13 cellular contexts compared by ENCODE assay signal in genomic region chr15:99181544-99181943, GRCh38.
DNase-seq lines count a peak whose midpoint lies in the region; ATAC-seq and TF ChIP-seq lines count a peak whose summit lies in the region.
"Had no signal": no experiment of that assay in that cellular context is flagged by ENCODE, and none has a peak within 500 bp of the region (broad histone marks: within the 10 kb centered on the region; RNA-seq: fewer than 3 reads in every experiment).

No MANE protein-coding gene starts in this region.

- H2BK12ac ChIP-seq in trophoblast cell (ENCODE audit: low read length): no peak overlapping the region

- CTCF ChIA-PET in Caco-2 (lab: Charles Lee): interaction anchor here (0.8 to 1.1 kb wide), 3 partner anchors 9 to 76 kb away, joined by 3 read pairs; no protein-coding TSS in a partner anchor

- H3K9ac ChIP-seq in adipocyte (ENCODE audit: low read length) (peak overlapping the region; percentile 56), trophoblast cell (ENCODE audit: low read length) (no peak overlapping the region)

- no peak overlapping the region for H2BK120ac ChIP-seq in trophoblast cell (ENCODE audit: insufficient read depth, low read length, poor library complexity)

- no peak overlapping the region for H3K4ac ChIP-seq in trophoblast cell (ENCODE audit: low read depth, low read length)

- H3K4me2 ChIP-seq in trophoblast cell (ENCODE audit: low read length): no peak overlapping the region

- no peak overlapping the region for H2BK5ac ChIP-seq in trophoblast cell (ENCODE audit: low read depth, low read length, poor library complexity)

- no peak overlapping the region for H4K12ac ChIP-seq in trophoblast cell (ENCODE audit: low read depth, low read length)

- no peak overlapping the region for H2AK5ac ChIP-seq in trophoblast cell (ENCODE audit: low read length)

- POLR2A ChIA-PET in Caco-2 (lab: Charles Lee): no interaction called here

- H3K27me3 Mint-ChIP-seq in Caco-2 (ENCODE audit: insufficient read depth, unreplicated experiment): no peaks in the 10 kb centered on the region
- H3K27me3 Mint-ChIP-seq: activated B cell treated with CpG ODN at 0.5 μM for 24 hours; activated naive CD4-positive, alpha-beta T cell treated with anti-CD3 and anti-CD28 coated beads, Interleukin-2, amount 50 U/mL, for 24 hours; stimulated activated naive CD8-positive, alpha-beta T cell treated with anti-CD3 and anti-CD28 coated beads, Interleukin-15, Interleukin-2, amounts not matched to agents 100 ng/mL and 50 ng/mL, for 24 hours had no signal

- no peak for DNase-seq in Caco-2
- no peak for DNase-seq in adipocyte (ENCODE audit: low read depth)
- peak; percentile 31 for DNase-seq in left cardiac atrium
- DNase-seq in trophoblast cell: no peak
- no peak for DNase-seq in germinal center (ENCODE audit: low spot score)
- DNase-seq: activated B cell treated with CpG ODN at 0.5 μM for 24 hours had no signal

- intact Hi-C loops in Caco-2 (cut with micrococcal nuclease; ENCODE audit: unreplicated experiment) (loop anchor here (2.0 kb wide), 1 partner anchor 27 kb away; no protein-coding TSS in a partner anchor), left cardiac atrium (cut with DNase I) (loop anchor here in 1 of 2 donors (2.0 kb wide), 1 partner anchor 75 kb away; no protein-coding TSS in a partner anchor)

- H3K9me3 ChIP-seq in Caco-2 (no peaks in the 10 kb centered on the region), adipocyte (ENCODE audit: control insufficient read depth, low read length) (no peaks in the 10 kb centered on the region), trophoblast cell (ENCODE audit: insufficient read depth, low read depth, low read length) (no peaks in the 10 kb centered on the region)

- H3K79me2 ChIP-seq in trophoblast cell (ENCODE audit: control insufficient read depth, insufficient read depth, low read length, poor library complexity): no peaks in the 10 kb centered on the region

- no peak overlapping the region for H4K91ac ChIP-seq in trophoblast cell (ENCODE audit: low read depth, low read length)

- no peak overlapping the region for H3K4me3 Mint-ChIP-seq in Caco-2 (ENCODE audit: unreplicated experiment)
- H3K4me3 Mint-ChIP-seq: activated B cell treated with CpG ODN at 0.5 μM for 24 hours; activated naive CD4-positive, alpha-beta T cell treated with anti-CD3 and anti-CD28 coated beads, Interleukin-2, amount 50 U/mL, for 24 hours; memory B cell; stimulated activated naive CD8-positive, alpha-beta T cell treated with anti-CD3 and anti-CD28 coated beads, Interleukin-15, Interleukin-2, amounts not matched to agents 100 ng/mL and 50 ng/mL, for 24 hours had no signal

- H4K8ac ChIP-seq in trophoblast cell (ENCODE audit: low read depth, low read length): no peak overlapping the region

- no peaks in the 10 kb centered on the region for H3K36me3 ChIP-seq in Caco-2 (ENCODE audit: control insufficient read depth, insufficient read depth, low read length)
- H3K36me3 ChIP-seq in adipocyte (ENCODE audit: control insufficient read depth, insufficient read depth, low read length, severe bottlenecking): no peaks in the 10 kb centered on the region
- peaks cover 5 to 8% of the 10 kb centered on the region in 2 experiments for H3K36me3 ChIP-seq in trophoblast cell (ENCODE audit: control insufficient read depth in 1 of 2, insufficient read depth in 2 of 2, low read length in 2 of 2)

- no peaks in the 10 kb centered on the region for H3K79me1 ChIP-seq in trophoblast cell (ENCODE audit: low read length)

- H3K14ac ChIP-seq in trophoblast cell (ENCODE audit: low read length): peak overlapping the region; percentile 53

- BruUV-seq in Caco-2 (replicated peaks; lab: Mats Ljungman, UMichigan): no TSS peak

- H3K36me3 Mint-ChIP-seq in Caco-2 (ENCODE audit: insufficient read depth, unreplicated experiment): peaks cover 16% of the 10 kb centered on the region
- H3K36me3 Mint-ChIP-seq: activated naive CD4-positive, alpha-beta T cell treated with anti-CD3 and anti-CD28 coated beads, Interleukin-2, amount 50 U/mL, for 24 hours; memory B cell had no signal

- H3K27ac Mint-ChIP-seq in Caco-2 (ENCODE audit: unreplicated experiment): peak overlapping the region; percentile 36
- H3K27ac Mint-ChIP-seq: activated B cell treated with CpG ODN at 0.5 μM for 24 hours; activated naive CD4-positive, alpha-beta T cell treated with anti-CD3 and anti-CD28 coated beads, Interleukin-2, amount 50 U/mL, for 24 hours; memory B cell; stimulated activated naive CD8-positive, alpha-beta T cell treated with anti-CD3 and anti-CD28 coated beads, Interleukin-15, Interleukin-2, amounts not matched to agents 100 ng/mL and 50 ng/mL, for 24 hours had no signal

- no peaks in the 10 kb centered on the region for H3K27me3 ChIP-seq in Caco-2 (replicated peaks; ENCODE audit: control insufficient read depth, insufficient read depth, low read length)
- H3K27me3 ChIP-seq in adipocyte (replicated peaks; ENCODE audit: control insufficient read depth, insufficient read depth, low read length): no peaks in the 10 kb centered on the region
- H3K27me3 ChIP-seq in trophoblast cell (ENCODE audit: insufficient read depth, low read length): no peaks in the 10 kb centered on the region

- H3K4me3 ChIP-seq in Caco-2 (ENCODE audit: low read depth, low read length) (no peak overlapping the region), adipocyte (ENCODE audit: low read length) (no peak overlapping the region), trophoblast cell (ENCODE audit: low read depth, low read length) (no peak overlapping the region)

- H3K4me1 ChIP-seq in Caco-2 (peaks cover 9% of the 10 kb centered on the region), adipocyte (ENCODE audit: control insufficient read depth, insufficient read depth, low read length) (peaks cover 37% of the 10 kb centered on the region), trophoblast cell (ENCODE audit: control insufficient read depth in 1 of 2, insufficient read depth in 2 of 2, low read length in 2 of 2) (peaks cover 0 to 4% of the 10 kb centered on the region in 2 experiments)

- no peak overlapping the region for H2AFZ ChIP-seq in trophoblast cell (ENCODE audit: insufficient read depth, low read length, poor library complexity)

- TF ChIP-seq CTCF in Caco-2 (IDR thresholded peaks at IDR 0.05; ENCODE audit: insufficient read depth in 1 of 2, low read depth in 1 of 2, low read length in 1 of 2, severe bottlenecking in 1 of 2, unreplicated experiment in 1 of 2): no peak

- no peaks in the 10 kb centered on the region for H3K9me3 Mint-ChIP-seq in Caco-2 (ENCODE audit: unreplicated experiment)
- H3K9me3 Mint-ChIP-seq: activated B cell treated with CpG ODN at 0.5 μM for 24 hours; activated naive CD4-positive, alpha-beta T cell treated with anti-CD3 and anti-CD28 coated beads, Interleukin-2, amount 50 U/mL, for 24 hours; memory B cell; stimulated activated naive CD8-positive, alpha-beta T cell treated with anti-CD3 and anti-CD28 coated beads, Interleukin-15, Interleukin-2, amounts not matched to agents 100 ng/mL and 50 ng/mL, for 24 hours had no signal

- ATAC-seq in left cardiac atrium (peak; percentile 77 to 91), HG02852 (IDR thresholded peaks at IDR 0.05; ENCODE audit: unreplicated experiment) (no peak), HG02981 (IDR thresholded peaks at IDR 0.05; ENCODE audit: unreplicated experiment) (no peak), GM18861 (IDR thresholded peaks at IDR 0.05; ENCODE audit: unreplicated experiment) (no peak)

- no peak overlapping the region for H3K18ac ChIP-seq in trophoblast cell (ENCODE audit: low read length)

- no peak overlapping the region for H3K27ac ChIP-seq in trophoblast cell (ENCODE audit: low read depth, low read length)
- H3K27ac ChIP-seq: C4-2B had no signal

- H3K23ac ChIP-seq in trophoblast cell (ENCODE audit: low read length): no peak overlapping the region

- H3K4me1 Mint-ChIP-seq in Caco-2 (ENCODE audit: low read depth, unreplicated experiment): peaks cover 28% of the 10 kb centered on the region
- H3K4me1 Mint-ChIP-seq: activated B cell treated with CpG ODN at 0.5 μM for 24 hours; activated naive CD4-positive, alpha-beta T cell treated with anti-CD3 and anti-CD28 coated beads, Interleukin-2, amount 50 U/mL, for 24 hours; memory B cell had no signal

- WGBS in trophoblast cell (ENCODE audit: extremely low coverage, insufficient coverage, insufficient read length): no CpG with 5 or more reads among the region's 4 CpGs

Comparison
In these comparisons a context has a peak if more than half of its experiments do, and no peak if none do; other contexts are left out.
1. ATAC-seq: peak in left cardiac atrium (2 of 2); none in HG02852 (single experiment), HG02981 (single experiment) and GM18861 (single experiment).